ENCODE assay signal across 26 cellular contexts in genomic region chr7:55827577-55827976, GRCh38. TPM values are rescaled to one million over a fixed set of nuclear protein-coding genes. Genes with fewer than 3 reads are reported as not detected.
DNase-seq lines count a peak whose midpoint lies in the region; ATAC-seq, FAIRE-seq and TF ChIP-seq lines count a peak whose summit lies in the region.
"Had no signal": no experiment of that assay in that cellular context is flagged by ENCODE, and none has a peak within 500 bp of the region (broad histone marks: within the 10 kb centered on the region; RNA-seq: fewer than 3 reads in every experiment).

No MANE protein-coding gene starts in this region.

- H3K36me3 ChIP-seq in HepG2 (replicated peaks in 1 of 2; ENCODE audit: control insufficient read depth in 1 of 2, insufficient read depth in 2 of 2, low read length in 2 of 2), result no peaks in the 10 kb centered on the region
- H3K36me3 ChIP-seq in right lobe of liver, result no peaks in the 10 kb centered on the region
- no peaks in the 10 kb centered on the region for H3K36me3 ChIP-seq in PC-9 (ENCODE audit: low read depth)

- TF ChIP-seq EP300 in HepG2 (IDR thresholded peaks at IDR 0.05; ENCODE audit: low read depth in 2 of 2, low read length in 2 of 2) (no peak), HepG2 (CRISPR knock-in tag; IDR thresholded peaks at IDR 0.05; ENCODE audit: borderline replicate concordance) (no peak)

- CTCF ChIA-PET in HepG2 (lab: Yijun Ruan, JAX; ENCODE audit: low intra/inter-chr PET ratio, low total read pairs) (no interaction called here), PC-9 (lab: Charles Lee) (no interaction called here)

- TF ChIP-seq CTCF in HepG2 (CRISPR knock-in tag; IDR thresholded peaks at IDR 0.05) (no peak; the same call in 1 of the 2 replicates), right lobe of liver (IDR thresholded peaks at IDR 0.05) (no peak), PC-9 (conservative IDR thresholded peaks at IDR 0.05) (no peak)

- ATAC-seq in HepG2, result peak; percentile 48; the same call in 2 of the 3 replicates
- no peak for ATAC-seq in right lobe of liver
- ATAC-seq in HG03432 (IDR thresholded peaks at IDR 0.05; ENCODE audit: unreplicated experiment), result no peak
- ATAC-seq: CD8-positive, alpha-beta T cell; GM12878; T-helper 17 cell had no signal

- no peaks in the 10 kb centered on the region for H3F3A ChIP-seq in PC-9 (ENCODE audit: insufficient read depth, low read depth)

- no peak overlapping the region for H3K4me2 ChIP-seq in HepG2 (ENCODE audit: low read depth, low read length)
- H3K4me2 ChIP-seq in PC-9, result no peak overlapping the region

- no peaks in the 10 kb centered on the region for H3K79me2 ChIP-seq in HepG2 (ENCODE audit: insufficient read depth, low read length)
- H3K79me2 ChIP-seq in PC-9 (ENCODE audit: low read depth), result no peaks in the 10 kb centered on the region

- no peak overlapping the region for H3K4me3 ChIP-seq in HepG2 (replicated peaks in 1 of 3; ENCODE audit: insufficient read depth in 1 of 3, low read depth in 2 of 3, low read length in 3 of 3)
- no peak overlapping the region for H3K4me3 ChIP-seq in right lobe of liver
- no peak overlapping the region for H3K4me3 ChIP-seq in PC-9
- H3K4me3 ChIP-seq: GM12878, SK-N-MC had no signal

- in situ Hi-C loops in HepG2 (cut with HindIII; ENCODE audit: extremely low pct_ligation_motif_present, low pct_unique_long_range_greater_than_20kb), result no loop called here

- no peak for TF ChIP-seq RAD21 in HepG2 (CRISPR knock-in tag; IDR thresholded peaks at IDR 0.05)

- BruUV-seq in HepG2 (replicated peaks; lab: Mats Ljungman, UMichigan), result no TSS peak
- no TSS peak for BruUV-seq in PC-9 (replicated peaks; lab: Mats Ljungman, UMichigan)

- peak; percentile 18 for DNase-seq in DMS 273 (lab: John Stamatoyannopoulos, UW; ENCODE audit: unreplicated experiment)
- DNase-seq in DMS 273 treated with DMSO at 0.1 percent for 48 hours (lab: John Stamatoyannopoulos, UW), result no peak
- DNase-seq in HepG2 (ENCODE audit: low spot score), result peak; percentile 2
- DNase-seq in right lobe of liver, result no peak
- DNase-seq in PC-9, result peak in 1 of 2 experiments; percentile 35
- no peak for DNase-seq in urothelium cell line (ENCODE audit: low spot score)
- no peak for DNase-seq in stimulated activated naive CD4-positive, alpha-beta T cell (lab: John Stamatoyannopoulos, UW)
- DNase-seq: 8988T; AML-193; C1 segment of cervical spinal cord; CD8-positive, alpha-beta T cell; H9; KG1; NCI-H1694 treated with DMSO at 0.1 percent for 48 hours; NCI-H2107; NCI-H345; Right ventricle myocardium superior; SW 1271; T-helper 17 cell had no signal

- no peaks in the 10 kb centered on the region for H4K20me1 ChIP-seq in HepG2 (ENCODE audit: insufficient read depth, low read length)
- H4K20me1 ChIP-seq in PC-9 (ENCODE audit: insufficient read depth), result no peaks in the 10 kb centered on the region

- FAIRE-seq in HepG2 (lab: Jason Lieb, UNC) (no peak), urothelium cell line (lab: Jason Lieb, UNC) (peak; percentile 53)
- FAIRE-seq: GM12878 had no signal

- POLR2A ChIA-PET in HepG2 (lab: Yijun Ruan, JAX) (no interaction called here), PC-9 (lab: Charles Lee; ENCODE audit: unreplicated experiment) (no interaction called here)

- WGBS in HepG2 (ENCODE audit: low lambda C conversion rate), result 0% methylated on average over 1 of the region's 1 CpG
- 38% methylated on average over 1 of the region's 1 CpG for WGBS in right lobe of liver (ENCODE audit: insufficient coverage, low coverage, low lambda C conversion rate, missing lambda C conversion rate)

- H3K27ac ChIP-seq in HepG2 (ENCODE audit: extremely low read length, insufficient read depth, low read length), result no peak overlapping the region
- H3K27ac ChIP-seq in right lobe of liver, result no peak overlapping the region
- no peak overlapping the region for H3K27ac ChIP-seq in PC-9
- H3K27ac ChIP-seq: HL-60, SK-N-MC had no signal

- no peak overlapping the region for H3K9ac ChIP-seq in HepG2 (ENCODE audit: insufficient read depth, low read depth, low read length)

- 0 out of 2 replicates have a peak, but pooled peaks cover 4% of the 10 kb centered on the region for H3K9me2 ChIP-seq in PC-9 (ENCODE audit: insufficient read depth)

- intact Hi-C loops in HepG2 (cut with micrococcal nuclease; ENCODE audit: unreplicated experiment), result no loop called here
- intact Hi-C loops in right lobe of liver (cut with DNase I), result no loop called here
- intact Hi-C loops in PC-9 (cut with micrococcal nuclease; ENCODE audit: unreplicated experiment), result no loop called here

- H3K9me3 ChIP-seq in HepG2 (ENCODE audit: low read length) (peaks cover 8% of the 10 kb centered on the region), right lobe of liver (no peaks in the 10 kb centered on the region), PC-9 (ENCODE audit: insufficient read depth, low read depth) (peaks cover 22% of the 10 kb centered on the region)

- no peak overlapping the region for H2AFZ ChIP-seq in HepG2 (ENCODE audit: low read length)
- peak overlapping the region; percentile 34; the same call in 1 of the 2 replicates for H2AFZ ChIP-seq in PC-9

- TF ChIP-seq POLR2A in HepG2 (IDR thresholded peaks at IDR 0.05; ENCODE audit: insufficient read depth in 1 of 2, low read depth in 2 of 2, low read length in 2 of 2) (no peak), right lobe of liver (IDR thresholded peaks at IDR 0.05) (no peak)

- H3K4me1 ChIP-seq in HepG2 (ENCODE audit: insufficient read depth, low read length) (no peaks in the 10 kb centered on the region), right lobe of liver (no peaks in the 10 kb centered on the region), PC-9 (replicated peaks; ENCODE audit: insufficient read depth) (no peaks in the 10 kb centered on the region)

- H3K27me3 ChIP-seq in HepG2 (ENCODE audit: control insufficient read depth in 1 of 2, insufficient read depth in 2 of 2, low read length in 2 of 2) (no peaks in the 10 kb centered on the region), right lobe of liver (no peaks in the 10 kb centered on the region), PC-9 (ENCODE audit: insufficient read depth, low read depth) (no peaks in the 10 kb centered on the region)

RNA-seq across cellular contexts. Expression of gene SEPTIN14, which starts 35.0 kb away (rescaled TPM):
- total RNA-seq in HepG2 (2016; rRNA removed; fragmentation: Illumina TruSeq; extraction: Trizol) (not detected in 2 replicates), right lobe of liver (not detected), PC-9 (2021) (not detected in 2 replicates)
- total RNA-seq in HepG2 (2016; cell fraction: cytosol; rRNA removed; fragmentation: Illumina TruSeq; extraction: Trizol; ENCODE audit: low read depth), result not detected in 2 replicates
- total RNA-seq in HepG2 (2016; cell fraction: insoluble cytoplasmic fraction; rRNA removed; fragmentation: Illumina TruSeq; extraction: Trizol), result not detected in 2 replicates
- 0.03 TPM in 1 of 2 replicates, not detected in the other for total RNA-seq in HepG2 (2016; cell fraction: membrane; rRNA removed; fragmentation: Illumina TruSeq; extraction: Trizol)
- not detected in 2 replicates for total RNA-seq in HepG2 (2016; cell fraction: nucleus; rRNA removed; fragmentation: Illumina TruSeq; extraction: Trizol)
- not detected in 2 replicates for polyA plus RNA-seq in HepG2 (2011; rRNA removed)
- not detected in 2 replicates for polyA plus RNA-seq in HepG2 (2011; cell fraction: cytosol; rRNA removed)
- not detected in 2 replicates for polyA plus RNA-seq in HepG2 (2011; cell fraction: nucleus; rRNA removed)
- 0.04 TPM in 1 of 2 replicates, not detected in the other for polyA plus RNA-seq in HepG2 (2012)
- polyA plus RNA-seq in HepG2 (2016; cell fraction: cytosol; fragmentation: Illumina TruSeq; extraction: Trizol; ENCODE audit: low read depth), result not detected in 2 replicates
- polyA plus RNA-seq in HepG2 (2016; cell fraction: insoluble cytoplasmic fraction; fragmentation: Illumina TruSeq; extraction: Trizol; ENCODE audit: low read depth), result not detected in 2 replicates
- not detected in 2 replicates for polyA plus RNA-seq in HepG2 (2016; cell fraction: membrane; fragmentation: Illumina TruSeq; extraction: Trizol; ENCODE audit: low read depth)
- polyA plus RNA-seq in HepG2 (2016; cell fraction: nucleus; fragmentation: Illumina TruSeq; extraction: Trizol; ENCODE audit: insufficient read depth, low read depth), result not detected in 2 replicates
- polyA minus RNA-seq in HepG2 (2011; rRNA and poly(A)+ RNA removed; ENCODE audit: low replicate concordance), result not detected in 2 replicates
- not detected in 2 replicates for polyA minus RNA-seq in HepG2 (2011; cell fraction: cytosol; rRNA and poly(A)+ RNA removed)
- polyA minus RNA-seq in HepG2 (2011; cell fraction: nucleus; rRNA and poly(A)+ RNA removed), result not detected in 2 replicates
- total RNA-seq: CD8-positive, alpha-beta T cell; GM12878; H9; HT-29; Right ventricle myocardium superior; RPMI7951; T-helper 17 cell had no signal
- polyA plus RNA-seq: AG04450 had no signal

RNA-seq across cellular contexts. Expression of gene ZNF713, which starts 59.7 kb away (rescaled TPM):
- total RNA-seq in HepG2 (2016; rRNA removed; fragmentation: Illumina TruSeq; extraction: Trizol) (2.3 and 3.4 TPM in 2 replicates), right lobe of liver (1 to 10 TPM in 4 of 6 experiments, under 1 TPM in 2; 0.87 to 2.5 (median 1.1) TPM), PC-9 (2021) (2.3 and 3.5 TPM in 2 replicates)
- 0.88 and 1.9 TPM in 2 replicates for total RNA-seq in HepG2 (2016; cell fraction: cytosol; rRNA removed; fragmentation: Illumina TruSeq; extraction: Trizol; ENCODE audit: low read depth)
- total RNA-seq in HepG2 (2016; cell fraction: insoluble cytoplasmic fraction; rRNA removed; fragmentation: Illumina TruSeq; extraction: Trizol), result 2.1 and 2.2 TPM in 2 replicates
- total RNA-seq in HepG2 (2016; cell fraction: membrane; rRNA removed; fragmentation: Illumina TruSeq; extraction: Trizol), result 1.8 and 2.7 TPM in 2 replicates
- 2.2 and 2.9 TPM in 2 replicates for total RNA-seq in HepG2 (2016; cell fraction: nucleus; rRNA removed; fragmentation: Illumina TruSeq; extraction: Trizol)
- 0.82 and 1.1 TPM in 2 replicates for polyA plus RNA-seq in HepG2 (2011; rRNA removed)
- 0.58 and 0.76 TPM in 2 replicates for polyA plus RNA-seq in HepG2 (2011; cell fraction: cytosol; rRNA removed)
- 1.2 and 1.4 TPM in 2 replicates for polyA plus RNA-seq in HepG2 (2011; cell fraction: nucleus; rRNA removed)
- polyA plus RNA-seq in HepG2 (2012), result 1.1 and 1.6 TPM in 2 replicates
- 0.61 and 0.79 TPM in 2 replicates for polyA plus RNA-seq in HepG2 (2016; cell fraction: cytosol; fragmentation: Illumina TruSeq; extraction: Trizol; ENCODE audit: low read depth)
- polyA plus RNA-seq in HepG2 (2016; cell fraction: insoluble cytoplasmic fraction; fragmentation: Illumina TruSeq; extraction: Trizol; ENCODE audit: low read depth), result 1.7 and 2.0 TPM in 2 replicates
- polyA plus RNA-seq in HepG2 (2016; cell fraction: membrane; fragmentation: Illumina TruSeq; extraction: Trizol; ENCODE audit: low read depth), result 1.5 and 2.3 TPM in 2 replicates
- 2.6 and 2.9 TPM in 2 replicates for polyA plus RNA-seq in HepG2 (2016; cell fraction: nucleus; fragmentation: Illumina TruSeq; extraction: Trizol; ENCODE audit: insufficient read depth, low read depth)
- 1.3 and 1.8 TPM in 2 replicates for polyA minus RNA-seq in HepG2 (2011; rRNA and poly(A)+ RNA removed; ENCODE audit: low replicate concordance)
- 1.1 and 1.2 TPM in 2 replicates for polyA minus RNA-seq in HepG2 (2011; cell fraction: cytosol; rRNA and poly(A)+ RNA removed)
- 3.1 and 5.2 TPM in 2 replicates for polyA minus RNA-seq in HepG2 (2011; cell fraction: nucleus; rRNA and poly(A)+ RNA removed)

Comparison
In these comparisons a context has a peak if more than half of its experiments do, and no peak if none do; other contexts are left out.
1. DNase-seq: peak in DMS 273 (single experiment) and HepG2 (single experiment); none in DMS 273 treated with DMSO at 0.1 percent for 48 hours (single experiment), right lobe of liver (0 of 3), urothelium cell line (single experiment) and stimulated activated naive CD4-positive, alpha-beta T cell (0 of 6).